ENCODE assay signal across 6 cellular contexts in the genomic region with DNA sequence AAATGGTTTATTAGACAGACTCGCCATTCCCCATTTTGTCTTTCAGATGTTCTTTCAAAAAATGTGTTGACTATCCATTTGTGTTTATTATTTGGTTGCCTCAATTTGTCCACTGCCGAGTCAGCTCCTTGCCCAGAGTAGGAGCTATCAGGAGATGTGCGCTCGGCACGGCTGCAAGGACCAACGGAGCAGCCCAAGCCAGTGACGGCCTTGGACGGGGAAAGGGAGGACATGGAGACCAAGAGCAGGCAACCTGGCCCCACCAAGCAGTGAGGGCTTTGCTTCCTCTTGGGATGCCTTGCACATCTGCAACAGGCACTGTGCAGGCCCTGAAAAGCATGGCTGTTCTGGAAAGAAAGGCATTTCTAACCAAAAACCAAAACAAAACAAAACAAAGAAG.
"Had no signal": no experiment of that assay in that cellular context is flagged by ENCODE, and none has a peak within 500 bp of the region (broad histone marks: within the 10 kb centered on the region; RNA-seq: fewer than 3 reads in every experiment).

No MANE protein-coding gene starts in this region.

- H3K4me3 ChIP-seq: K562 had no signal

- ATAC-seq: HepG2, K562 had no signal

- DNase-seq: IMR-90, KBM-7, KG1 had no signal

- H3K27ac ChIP-seq: HL-60 had no signal
